Comparison of ENCODE assay signal across 8 cellular contexts in genomic region chr4:64539234-64539849, GRCh38.
DNase-seq lines count a peak whose midpoint lies in the region; ATAC-seq and TF ChIP-seq lines count a peak whose summit lies in the region.

No MANE protein-coding gene starts in this region.

- no peak overlapping the region for H3K27ac Mint-ChIP-seq in activated CD4-positive, alpha-beta T cell treated with anti-CD3 and anti-CD28 coated beads, Interleukin-2, amount 10 ng/mL, durations not matched to agents 24 days and 14 days
- H3K27ac Mint-ChIP-seq in brain: peak overlapping the region in 1 of 5 experiments; percentile 75

- intact Hi-C loops in activated CD4-positive, alpha-beta T cell treated with anti-CD3 and anti-CD28 coated beads, Interleukin-2, amount 10 ng/mL, durations not matched to agents 24 days and 14 days (cut with micrococcal nuclease): loop anchor here (1.0 kb wide), 1 partner anchor 381 kb away; no protein-coding TSS in a partner anchor

- TF ChIP-seq CTCF in brain (conservative IDR thresholded peaks at IDR 0.05): peak; percentile 86 to 91

- H3K9me3 Mint-ChIP-seq in activated CD4-positive, alpha-beta T cell treated with anti-CD3 and anti-CD28 coated beads, Interleukin-2, amount 10 ng/mL, durations not matched to agents 24 days and 14 days: no peaks in the 10 kb centered on the region
- peaks cover 0 to 6% (median 0%) of the 10 kb centered on the region in 5 experiments for H3K9me3 Mint-ChIP-seq in brain

- H3K27me3 Mint-ChIP-seq in activated CD4-positive, alpha-beta T cell treated with anti-CD3 and anti-CD28 coated beads, Interleukin-2, amount 10 ng/mL, durations not matched to agents 24 days and 14 days: no peaks in the 10 kb centered on the region
- no peaks in the 10 kb centered on the region for H3K27me3 Mint-ChIP-seq in brain

- no peak overlapping the region for H3K4me3 Mint-ChIP-seq in activated CD4-positive, alpha-beta T cell treated with anti-CD3 and anti-CD28 coated beads, Interleukin-2, amount 10 ng/mL, durations not matched to agents 24 days and 14 days
- H3K4me3 Mint-ChIP-seq in brain: no peak overlapping the region

- no peaks in the 10 kb centered on the region for H3K36me3 Mint-ChIP-seq in activated CD4-positive, alpha-beta T cell treated with anti-CD3 and anti-CD28 coated beads, Interleukin-2, amount 10 ng/mL, durations not matched to agents 24 days and 14 days (ENCODE audit: low read depth)
- H3K36me3 Mint-ChIP-seq in brain: no peaks in the 10 kb centered on the region

- ATAC-seq in GM21576 (IDR thresholded peaks at IDR 0.05; ENCODE audit: unreplicated experiment): peak; percentile 94
- ATAC-seq in stimulated activated naive CD8-positive, alpha-beta T cell treated with anti-CD3 and anti-CD28 coated beads, Interleukin-15, Interleukin-2, amounts not matched to agents 100 U/mL and 50 U/mL, for 24 hours: peak; percentile 57

- no peaks in the 10 kb centered on the region for H3K4me1 Mint-ChIP-seq in activated CD4-positive, alpha-beta T cell treated with anti-CD3 and anti-CD28 coated beads, Interleukin-2, amount 10 ng/mL, durations not matched to agents 24 days and 14 days
- peaks cover 16% of the 10 kb centered on the region for H3K4me1 Mint-ChIP-seq in brain

- peak; percentile 77 for DNase-seq in activated CD4-positive, alpha-beta T cell treated with anti-CD3 and anti-CD28 coated beads, Interleukin-2, amount 10 ng/mL, durations not matched to agents 24 days and 14 days
- no peak for DNase-seq in activated CD4-positive, alpha-beta T cell treated with anti-CD3 and anti-CD28 coated beads, Interleukin-2, amount 50 U/mL, for 1 hour
- peak; percentile 14 for DNase-seq in HS-5 (ENCODE audit: low read depth)
- DNase-seq in NCI-H82 treated with DMSO at 0.1 percent for 48 hours (lab: John Stamatoyannopoulos, UW; ENCODE audit: unreplicated experiment): peak; percentile 23
- DNase-seq in iPS-NIHi7 (ENCODE audit: extremely low spot score): peak; percentile 57
- peak; percentile 36 for DNase-seq in stimulated activated naive CD8-positive, alpha-beta T cell treated with anti-CD3 and anti-CD28 coated beads, Interleukin-15, Interleukin-2, amounts not matched to agents 100 U/mL and 50 U/mL, for 24 hours
